In genomic region chr19:35740108-35740422, GRCh38 we compare ENCODE assay signal across 8 cellular contexts. TPM values are rescaled to one million over a fixed set of nuclear protein-coding genes. Genes with fewer than 3 reads are reported as not detected.
DNase-seq lines count a peak whose midpoint lies in the region; ATAC-seq, FAIRE-seq and TF ChIP-seq lines count a peak whose summit lies in the region.

No MANE protein-coding gene starts in this region.

- no peak for TF ChIP-seq RAD21 in GM12878 (IDR thresholded peaks at IDR 0.05; ENCODE audit: insufficient read depth, low read depth, low read length)

- BruUV-seq in GM12878 (replicated peaks; lab: Mats Ljungman, UMichigan), result no TSS peak

- H3K4me3 ChIP-seq in GM12878 (peak overlapping the region; percentile 83), mucosa of rectum (ENCODE audit: low read length in 2 of 2) (peak overlapping the region; percentile 76 to 85)

- POLR2A ChIA-PET in GM12878 (lab: Charles Lee), result interaction anchor here (0.9 to 7.1 kb wide), 12 partner anchors 8 to 191 kb away, joined by 4 to 91 read pairs (median 4); partner anchors contain the start of gene LIN37

- 1% methylated on average over 16 of the region's 16 CpGs for WGBS in GM12878 (ENCODE audit: insufficient coverage, insufficient replicate concordance, low lambda C conversion rate, missing lambda C conversion rate)

- FAIRE-seq in GM12878 (lab: Jason Lieb, UNC), result no peak

- RAD21 ChIA-PET in GM12878 (lab: Charles Lee; ENCODE audit: unreplicated experiment), result interaction anchor here (1.0 to 2.5 kb wide), 8 partner anchors 21 to 191 kb away, joined by 4 to 18 read pairs (median 6); no protein-coding TSS in a partner anchor

- peaks cover 13 to 25% of the 10 kb centered on the region in 2 experiments; a peak in 3 of 4 replicates for H3K36me3 ChIP-seq in GM12878 (ENCODE audit: control insufficient read depth in 2 of 2, insufficient read depth in 2 of 2, low read length in 1 of 2)
- peaks cover 19 to 34% of the 10 kb centered on the region in 2 donors for H3K36me3 ChIP-seq in mucosa of rectum (ENCODE audit: control insufficient read depth in 2 of 2, insufficient read depth in 2 of 2, low read length in 2 of 2)

- CTCF ChIA-PET in GM12878 (lab: Yijun Ruan, JAX), result interaction anchor here (1.0 to 1.3 kb wide), 6 partner anchors 12 to 245 kb away, joined by 3 to 8 read pairs (median 3); no protein-coding TSS in a partner anchor

- intact Hi-C loops in GM12878 (cut with micrococcal nuclease; ENCODE audit: unreplicated experiment), result loop anchor here (2.0 kb wide), 2 partner anchors 23 to 47 kb away; no protein-coding TSS in a partner anchor

- H3K9ac ChIP-seq in GM12878 (ENCODE audit: control insufficient read depth, insufficient read depth, low read length) (peak overlapping the region; percentile 57; the same call in 1 of the 2 replicates), mucosa of rectum (ENCODE audit: low read depth in 1 of 2, low read length in 2 of 2) (peak overlapping the region; percentile 32 to 59)

- no peaks in the 10 kb centered on the region for H4K20me1 ChIP-seq in GM12878 (ENCODE audit: control insufficient read depth, insufficient read depth)

- H3K9me3 ChIP-seq in GM12878 (replicated peaks; ENCODE audit: control insufficient read depth, insufficient read depth, low read length) (no peaks in the 10 kb centered on the region), mucosa of rectum (ENCODE audit: control insufficient read depth in 2 of 2, low read length in 2 of 2) (no peaks in the 10 kb centered on the region)

- H3K27ac ChIP-seq in GM12878 (ENCODE audit: control insufficient read depth, insufficient read depth) (0 out of 2 replicates have a peak overlapping the region, but pooled peaks have one; percentile 19), mucosa of rectum (ENCODE audit: low read depth in 2 of 2, low read length in 2 of 2) (peak overlapping the region; percentile 26 to 86)

- peak overlapping the region; percentile 67; the same call in 1 of the 2 replicates for H2AFZ ChIP-seq in GM12878 (ENCODE audit: control insufficient read depth, low read depth, low read length)

- ATAC-seq in GM18502 (IDR thresholded peaks at IDR 0.05; ENCODE audit: poor library complexity, unreplicated experiment), result peak; percentile 16
- ATAC-seq in HG03159 (IDR thresholded peaks at IDR 0.05; ENCODE audit: unreplicated experiment), result peak; percentile 3
- peak; percentile 14 for ATAC-seq in GM12878

- TF ChIP-seq CTCF in GM12878 (IDR thresholded peaks at IDR 0.05 in 2 of 3, conservative IDR thresholded peaks at IDR 0.05 in 1 of 3; ENCODE audit: control insufficient read depth in 2 of 3, extremely low read depth in 1 of 3, insufficient read depth in 1 of 3, low read depth in 3 of 3, low read length in 3 of 3), result no peak

- H3K4me2 ChIP-seq in GM12878 (ENCODE audit: control insufficient read depth, insufficient read depth), result peak overlapping the region; percentile 99

- SMC1A ChIA-PET in GM12878 (lab: Charles Lee; ENCODE audit: uncharacterized antibody, unreplicated experiment), result interaction anchor here (0.7 to 1.7 kb wide), 6 partner anchors 26 to 163 kb away, joined by 3 to 7 read pairs (median 4); partner anchors contain the start of gene NFKBID

- no peak for TF ChIP-seq POLR2A in GM12878 (IDR thresholded peaks at IDR 0.05; ENCODE audit: low read depth, low read length)

- DNase-seq in GM12878 (ENCODE audit: low read depth, low spot score), result no peak
- no peak for DNase-seq in T1000 (lab: John Stamatoyannopoulos, UW)
- no peak for DNase-seq in NCI-H748 (lab: John Stamatoyannopoulos, UW; ENCODE audit: unreplicated experiment)
- no peak for DNase-seq in NOMO-1 treated with dmso at 0.1 percent for 144 hours (lab: John Stamatoyannopoulos, UW; ENCODE audit: unreplicated experiment)
- DNase-seq in DMS 273 treated with DMSO at 0.1 percent for 48 hours (lab: John Stamatoyannopoulos, UW), result no peak

- in situ Hi-C loops in GM12878 (cut with MboI), result no loop called here

- TF ChIP-seq EP300 in GM12878 (IDR thresholded peaks at IDR 0.05; ENCODE audit: borderline replicate concordance in 1 of 2, control insufficient read depth in 1 of 2, low read depth in 2 of 2, low read length in 2 of 2), result no peak

- peaks cover 23% of the 10 kb centered on the region for H3K79me2 ChIP-seq in GM12878 (ENCODE audit: control insufficient read depth, insufficient read depth, low read length)

- H3K4me1 ChIP-seq in GM12878 (ENCODE audit: control insufficient read depth, insufficient read depth, low read length), result peaks cover 26% of the 10 kb centered on the region
- H3K4me1 ChIP-seq in mucosa of rectum (ENCODE audit: control insufficient read depth in 2 of 2, insufficient read depth in 2 of 2, low read length in 2 of 2), result peaks cover 18 to 26% of the 10 kb centered on the region in 2 donors

- no peaks in the 10 kb centered on the region for H3K27me3 ChIP-seq in GM12878 (replicated peaks in 1 of 2; ENCODE audit: control insufficient read depth in 2 of 2, insufficient read depth in 2 of 2, low read length in 1 of 2)
- H3K27me3 ChIP-seq in mucosa of rectum (ENCODE audit: control insufficient read depth in 2 of 2, insufficient read depth in 2 of 2, low read length in 2 of 2), result no peaks in the 10 kb centered on the region

RNA-seq across cellular contexts. Expression of gene IGFLR1, which starts 2.2 kb away (rescaled TPM):
- 16.2 and 19.9 TPM in 2 replicates for total RNA-seq in GM12878 (2013; cell fraction: nucleolus; rRNA removed)
- total RNA-seq in GM12878 (2014; rRNA removed) (27.2 and 28.7 TPM in 2 replicates), GM12878 (2014; rRNA removed; fragmentation: Illumina TruSeq; extraction: Trizol) (8.3 and 9.1 TPM in 2 replicates), GM12878 (2021) (35.3 and 41.7 TPM in 2 replicates)
- polyA plus RNA-seq in GM12878 (2011; ENCODE audit: low read depth), result 11.1 TPM
- polyA plus RNA-seq in GM12878 (2011; rRNA removed) (10.1 and 22.4 TPM in 2 replicates), GM12878 (2014; fragmentation: Illumina TruSeq; extraction: Trizol) (5.9 and 8.7 TPM in 2 replicates), GM12878 (2014; fragmentation: Nextera tagmentation; extraction: Ambion mirVana) (10 to 100 TPM in 1 of 2 experiments, 1 to 10 TPM in 1; 2.5 to 11.9 TPM), GM12878 (2014; rRNA removed) (39.9 and 47.9 TPM in 2 replicates), GM12878 (2016; fragmentation: Nextera tagmentation; extraction: Ambion mirVana) (10 to 100 TPM; 36.4 to 36.8 TPM)
- 46.7 and 55.5 TPM in 2 replicates for polyA plus RNA-seq in GM12878 (2011; cell fraction: cytosol; rRNA removed)
- polyA plus RNA-seq in GM12878 (2011; cell fraction: nucleus; rRNA removed), result 75.6 and 89.2 TPM in 2 replicates
- polyA plus RNA-seq in GM12878 (2012), result 30.0 and 41.7 TPM in 2 replicates
- 7.2 and 17.9 TPM in 2 replicates for polyA minus RNA-seq in GM12878 (2011; rRNA and poly(A)+ RNA removed)
- 9.4 and 12.4 TPM in 2 replicates for polyA minus RNA-seq in GM12878 (2011; cell fraction: cytosol; rRNA and poly(A)+ RNA removed)
- polyA minus RNA-seq in GM12878 (2011; cell fraction: nucleus; rRNA and poly(A)+ RNA removed), result 11.1 and 12.0 TPM in 2 replicates

RNA-seq across cellular contexts. Expression of gene U2AF1L4, which starts 5.2 kb away (rescaled TPM):
- 13.8 and 17.3 TPM in 2 replicates for total RNA-seq in GM12878 (2013; cell fraction: nucleolus; rRNA removed)
- 9.4 and 14.0 TPM in 2 replicates for total RNA-seq in GM12878 (2014; rRNA removed)
- total RNA-seq in GM12878 (2014; rRNA removed; fragmentation: Illumina TruSeq; extraction: Trizol), result 7.9 and 9.3 TPM in 2 replicates
- total RNA-seq in GM12878 (2021), result 13.0 and 16.4 TPM in 2 replicates
- polyA plus RNA-seq in GM12878 (2011; ENCODE audit: low read depth), result 14.2 TPM
- polyA plus RNA-seq in GM12878 (2011; rRNA removed), result 11.8 and 16.2 TPM in 2 replicates
- polyA plus RNA-seq in GM12878 (2011; cell fraction: cytosol; rRNA removed), result 20.8 and 27.3 TPM in 2 replicates
- 93.8 and 102 TPM in 2 replicates for polyA plus RNA-seq in GM12878 (2011; cell fraction: nucleus; rRNA removed)
- 18.6 and 26.0 TPM in 2 replicates for polyA plus RNA-seq in GM12878 (2012)
- polyA plus RNA-seq in GM12878 (2014; fragmentation: Illumina TruSeq; extraction: Trizol), result 9.6 and 13.4 TPM in 2 replicates
- polyA plus RNA-seq in GM12878 (2014; fragmentation: Nextera tagmentation; extraction: Ambion mirVana), result 10 to 100 TPM in 1 of 2 experiments, 1 to 10 TPM in 1; 9.6 to 13.7 TPM
- polyA plus RNA-seq in GM12878 (2014; rRNA removed), result 21.6 and 22.1 TPM in 2 replicates
- 10 to 100 TPM; 17.1 to 17.4 TPM for polyA plus RNA-seq in GM12878 (2016; fragmentation: Nextera tagmentation; extraction: Ambion mirVana)
- polyA minus RNA-seq in GM12878 (2011; rRNA and poly(A)+ RNA removed), result 12.8 and 16.6 TPM in 2 replicates
- polyA minus RNA-seq in GM12878 (2011; cell fraction: cytosol; rRNA and poly(A)+ RNA removed), result 8.8 and 10.0 TPM in 2 replicates
- 14.4 and 23.5 TPM in 2 replicates for polyA minus RNA-seq in GM12878 (2011; cell fraction: nucleus; rRNA and poly(A)+ RNA removed)

RNA-seq across cellular contexts. Expression of gene PSENEN, which starts 5.4 kb away (rescaled TPM):
- total RNA-seq in GM12878 (2013; cell fraction: nucleolus; rRNA removed), result 2.8 and 4.2 TPM in 2 replicates
- total RNA-seq in GM12878 (2014; rRNA removed), result 37.8 and 39.4 TPM in 2 replicates
- 34.3 and 34.7 TPM in 2 replicates for total RNA-seq in GM12878 (2014; rRNA removed; fragmentation: Illumina TruSeq; extraction: Trizol)
- 35.6 and 42.9 TPM in 2 replicates for total RNA-seq in GM12878 (2021)
- 6.0 TPM for polyA plus RNA-seq in GM12878 (2011; ENCODE audit: low read depth)
- 10.5 and 14.4 TPM in 2 replicates for polyA plus RNA-seq in GM12878 (2011; rRNA removed)
- polyA plus RNA-seq in GM12878 (2011; cell fraction: cytosol; rRNA removed), result 23.6 and 28.8 TPM in 2 replicates
- polyA plus RNA-seq in GM12878 (2011; cell fraction: nucleus; rRNA removed), result 14.0 and 17.6 TPM in 2 replicates
- 35.0 and 36.0 TPM in 2 replicates for polyA plus RNA-seq in GM12878 (2012)
- polyA plus RNA-seq in GM12878 (2014; fragmentation: Illumina TruSeq; extraction: Trizol), result 29.9 and 35.1 TPM in 2 replicates
- 100 to 1,000 TPM; 143 to 178 TPM for polyA plus RNA-seq in GM12878 (2014; fragmentation: Nextera tagmentation; extraction: Ambion mirVana)
- 32.3 and 44.0 TPM in 2 replicates for polyA plus RNA-seq in GM12878 (2014; rRNA removed)
- 10 to 100 TPM; 62.6 to 66.7 TPM for polyA plus RNA-seq in GM12878 (2016; fragmentation: Nextera tagmentation; extraction: Ambion mirVana)
- 9.1 and 21.3 TPM in 2 replicates for polyA minus RNA-seq in GM12878 (2011; rRNA and poly(A)+ RNA removed)
- 4.5 and 4.8 TPM in 2 replicates for polyA minus RNA-seq in GM12878 (2011; cell fraction: cytosol; rRNA and poly(A)+ RNA removed)
- polyA minus RNA-seq in GM12878 (2011; cell fraction: nucleus; rRNA and poly(A)+ RNA removed), result 3.5 and 3.9 TPM in 2 replicates

RNA-seq across cellular contexts. Expression of gene LIN37, which starts 8.3 kb away (rescaled TPM):
- 7.8 and 11.3 TPM in 2 replicates for total RNA-seq in GM12878 (2013; cell fraction: nucleolus; rRNA removed)
- total RNA-seq in GM12878 (2014; rRNA removed) (6.0 and 6.9 TPM in 2 replicates), GM12878 (2014; rRNA removed; fragmentation: Illumina TruSeq; extraction: Trizol) (7.4 and 10.9 TPM in 2 replicates), GM12878 (2021) (6.8 and 7.4 TPM in 2 replicates)
- polyA plus RNA-seq in GM12878 (2011; ENCODE audit: low read depth), result 4.2 TPM
- polyA plus RNA-seq in GM12878 (2011; rRNA removed) (4.0 and 5.1 TPM in 2 replicates), GM12878 (2014; fragmentation: Illumina TruSeq; extraction: Trizol) (2.8 and 8.2 TPM in 2 replicates), GM12878 (2014; fragmentation: Nextera tagmentation; extraction: Ambion mirVana) (1 to 10 TPM in 1 of 2 experiments, under 1 TPM in 1; 0.69 to 3.3 TPM), GM12878 (2014; rRNA removed) (7.7 and 11.2 TPM in 2 replicates), GM12878 (2016; fragmentation: Nextera tagmentation; extraction: Ambion mirVana) (10 to 100 TPM; 10.1 to 11.9 TPM)
- 8.5 and 11.6 TPM in 2 replicates for polyA plus RNA-seq in GM12878 (2011; cell fraction: cytosol; rRNA removed)
- 25.4 and 28.5 TPM in 2 replicates for polyA plus RNA-seq in GM12878 (2011; cell fraction: nucleus; rRNA removed)
- polyA plus RNA-seq in GM12878 (2012), result 11.8 and 13.9 TPM in 2 replicates
- polyA minus RNA-seq in GM12878 (2011; rRNA and poly(A)+ RNA removed), result 6.6 and 7.2 TPM in 2 replicates
- 10.7 and 14.1 TPM in 2 replicates for polyA minus RNA-seq in GM12878 (2011; cell fraction: cytosol; rRNA and poly(A)+ RNA removed)
- polyA minus RNA-seq in GM12878 (2011; cell fraction: nucleus; rRNA and poly(A)+ RNA removed), result 7.6 and 9.2 TPM in 2 replicates

RNA-seq across cellular contexts. Expression of gene HSPB6, which starts 16.8 kb away (rescaled TPM):
- total RNA-seq in GM12878 (2013; cell fraction: nucleolus; rRNA removed), result 0.52 TPM in 1 of 2 replicates, not detected in the other
- total RNA-seq in GM12878 (2014; rRNA removed) (not detected in 2 replicates), GM12878 (2014; rRNA removed; fragmentation: Illumina TruSeq; extraction: Trizol) (not detected in 2 replicates), GM12878 (2021) (0.51 and 1.6 TPM in 2 replicates)
- not detected for polyA plus RNA-seq in GM12878 (2011; ENCODE audit: low read depth)
- polyA plus RNA-seq in GM12878 (2011; rRNA removed) (0.12 and 0.20 TPM in 2 replicates), GM12878 (2014; fragmentation: Illumina TruSeq; extraction: Trizol) (0.13 and 0.16 TPM in 2 replicates), GM12878 (2014; fragmentation: Nextera tagmentation; extraction: Ambion mirVana) (not detected), GM12878 (2014; rRNA removed) (0.09 TPM in 1 of 2 replicates, not detected in the other), GM12878 (2016; fragmentation: Nextera tagmentation; extraction: Ambion mirVana) (under 1 TPM; 0.52 TPM)
- 0.15 and 0.28 TPM in 2 replicates for polyA plus RNA-seq in GM12878 (2011; cell fraction: cytosol; rRNA removed)
- polyA plus RNA-seq in GM12878 (2011; cell fraction: nucleus; rRNA removed), result 0.60 and 1.5 TPM in 2 replicates
- 0.10 and 0.20 TPM in 2 replicates for polyA plus RNA-seq in GM12878 (2012)
- polyA minus RNA-seq in GM12878 (2011; rRNA and poly(A)+ RNA removed), result not detected in 2 replicates
- polyA minus RNA-seq in GM12878 (2011; cell fraction: cytosol; rRNA and poly(A)+ RNA removed), result 0.80 TPM in 1 of 2 replicates, not detected in the other
- 0.36 and 0.77 TPM in 2 replicates for polyA minus RNA-seq in GM12878 (2011; cell fraction: nucleus; rRNA and poly(A)+ RNA removed)
